Comparison of ENCODE assay signal across 1 cellular context in the genomic region with DNA sequence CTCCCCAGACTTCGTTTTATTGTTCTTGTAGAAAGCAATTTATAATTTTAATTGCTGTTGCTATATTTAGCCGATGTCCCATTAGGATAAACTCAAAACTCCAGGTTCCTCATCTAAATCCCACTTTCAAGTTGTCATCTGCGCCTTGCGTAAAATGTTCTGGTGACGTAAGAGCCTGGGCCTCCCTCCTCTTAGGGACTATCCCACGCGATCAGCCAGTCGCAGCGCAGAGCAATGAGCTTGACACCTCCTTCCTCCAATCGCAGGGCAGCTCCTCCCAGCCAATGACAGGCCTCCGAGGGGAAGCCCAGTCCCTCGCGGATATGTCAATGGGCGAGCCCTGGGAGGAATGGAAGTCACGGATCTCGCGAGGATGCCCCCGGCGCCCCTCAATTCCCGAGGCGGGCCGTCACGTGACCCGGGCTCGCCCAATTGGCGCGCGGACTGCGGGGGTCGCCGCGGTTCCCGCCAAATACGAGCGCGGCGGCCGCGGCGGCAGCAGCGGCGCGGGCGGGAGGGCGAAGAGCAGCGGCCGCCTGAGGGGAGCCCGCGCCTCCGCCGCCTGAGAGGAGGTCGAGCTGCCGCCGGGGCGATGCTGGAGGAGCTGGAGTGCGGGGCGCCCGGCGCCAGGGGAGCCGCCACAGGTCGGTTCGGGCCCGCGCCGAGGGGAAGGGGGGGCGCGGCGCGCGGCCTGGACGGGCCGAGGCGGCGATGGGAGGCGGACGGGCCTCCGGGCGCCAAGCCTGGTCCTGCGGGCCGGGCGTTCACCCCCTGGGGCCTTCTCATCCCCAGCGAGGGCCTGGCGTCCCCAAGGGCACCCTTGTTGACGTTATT.
TF ChIP-seq lines count a peak whose summit lies in the region.

A gene with protein sequence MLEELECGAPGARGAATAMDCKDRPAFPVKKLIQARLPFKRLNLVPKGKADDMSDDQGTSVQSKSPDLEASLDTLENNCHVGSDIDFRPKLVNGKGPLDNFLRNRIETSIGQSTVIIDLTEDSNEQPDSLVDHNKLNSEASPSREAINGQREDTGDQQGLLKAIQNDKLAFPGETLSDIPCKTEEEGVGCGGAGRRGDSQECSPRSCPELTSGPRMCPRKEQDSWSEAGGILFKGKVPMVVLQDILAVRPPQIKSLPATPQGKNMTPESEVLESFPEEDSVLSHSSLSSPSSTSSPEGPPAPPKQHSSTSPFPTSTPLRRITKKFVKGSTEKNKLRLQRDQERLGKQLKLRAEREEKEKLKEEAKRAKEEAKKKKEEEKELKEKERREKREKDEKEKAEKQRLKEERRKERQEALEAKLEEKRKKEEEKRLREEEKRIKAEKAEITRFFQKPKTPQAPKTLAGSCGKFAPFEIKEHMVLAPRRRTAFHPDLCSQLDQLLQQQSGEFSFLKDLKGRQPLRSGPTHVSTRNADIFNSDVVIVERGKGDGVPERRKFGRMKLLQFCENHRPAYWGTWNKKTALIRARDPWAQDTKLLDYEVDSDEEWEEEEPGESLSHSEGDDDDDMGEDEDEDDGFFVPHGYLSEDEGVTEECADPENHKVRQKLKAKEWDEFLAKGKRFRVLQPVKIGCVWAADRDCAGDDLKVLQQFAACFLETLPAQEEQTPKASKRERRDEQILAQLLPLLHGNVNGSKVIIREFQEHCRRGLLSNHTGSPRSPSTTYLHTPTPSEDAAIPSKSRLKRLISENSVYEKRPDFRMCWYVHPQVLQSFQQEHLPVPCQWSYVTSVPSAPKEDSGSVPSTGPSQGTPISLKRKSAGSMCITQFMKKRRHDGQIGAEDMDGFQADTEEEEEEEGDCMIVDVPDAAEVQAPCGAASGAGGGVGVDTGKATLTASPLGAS (plus strand): TSS at position 470 of the 834 bp plus-strand sequence. CDS start 123 bp downstream, at position 593.

TF ChIP-seq in K562, 482 proteins besides CTCF, POLR2A, EP300 and RAD21 (continued from another document and continues in another):
- TF ChIP-seq, protein P1, sequence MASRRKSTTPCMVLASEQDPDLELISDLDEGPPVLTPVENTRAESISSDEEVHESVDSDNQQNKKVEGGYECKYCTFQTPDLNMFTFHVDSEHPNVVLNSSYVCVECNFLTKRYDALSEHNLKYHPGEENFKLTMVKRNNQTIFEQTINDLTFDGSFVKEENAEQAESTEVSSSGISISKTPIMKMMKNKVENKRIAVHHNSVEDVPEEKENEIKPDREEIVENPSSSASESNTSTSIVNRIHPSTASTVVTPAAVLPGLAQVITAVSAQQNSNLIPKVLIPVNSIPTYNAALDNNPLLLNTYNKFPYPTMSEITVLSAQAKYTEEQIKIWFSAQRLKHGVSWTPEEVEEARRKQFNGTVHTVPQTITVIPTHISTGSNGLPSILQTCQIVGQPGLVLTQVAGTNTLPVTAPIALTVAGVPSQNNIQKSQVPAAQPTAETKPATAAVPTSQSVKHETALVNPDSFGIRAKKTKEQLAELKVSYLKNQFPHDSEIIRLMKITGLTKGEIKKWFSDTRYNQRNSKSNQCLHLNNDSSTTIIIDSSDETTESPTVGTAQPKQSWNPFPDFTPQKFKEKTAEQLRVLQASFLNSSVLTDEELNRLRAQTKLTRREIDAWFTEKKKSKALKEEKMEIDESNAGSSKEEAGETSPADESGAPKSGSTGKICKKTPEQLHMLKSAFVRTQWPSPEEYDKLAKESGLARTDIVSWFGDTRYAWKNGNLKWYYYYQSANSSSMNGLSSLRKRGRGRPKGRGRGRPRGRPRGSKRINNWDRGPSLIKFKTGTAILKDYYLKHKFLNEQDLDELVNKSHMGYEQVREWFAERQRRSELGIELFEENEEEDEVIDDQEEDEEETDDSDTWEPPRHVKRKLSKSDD (conservative IDR thresholded peaks at IDR 0.05; ENCODE audit: low read length), result peak; percentile 98
- TF ChIP-seq LCOR (CRISPR knock-in tag; IDR thresholded peaks at IDR 0.05), result peak; percentile 56; the same call in 1 of the 2 replicates
- no peak for TF ChIP-seq ZNF584 (CRISPR knock-in tag; IDR thresholded peaks at IDR 0.05; ENCODE audit: low read depth)
- no peak for TF ChIP-seq HEY1 (CRISPR knock-in tag; IDR thresholded peaks at IDR 0.05; ENCODE audit: borderline replicate concordance)
- no peak for TF ChIP-seq RCOR1 (IDR thresholded peaks at IDR 0.05; ENCODE audit: borderline replicate concordance in 1 of 2, low read depth in 2 of 2, low read length in 2 of 2)
- peak; percentile 81; the same call in 1 of the 2 replicates for TF ChIP-seq JUND (IDR thresholded peaks at IDR 0.05; ENCODE audit: borderline replicate concordance, low read depth, low read length)
- peak; percentile 71; the same call in 1 of the 3 replicates for TF ChIP-seq JUND (tag; IDR thresholded peaks at IDR 0.05; ENCODE audit: borderline replicate concordance, low read depth, low read length)
- TF ChIP-seq, protein P2, sequence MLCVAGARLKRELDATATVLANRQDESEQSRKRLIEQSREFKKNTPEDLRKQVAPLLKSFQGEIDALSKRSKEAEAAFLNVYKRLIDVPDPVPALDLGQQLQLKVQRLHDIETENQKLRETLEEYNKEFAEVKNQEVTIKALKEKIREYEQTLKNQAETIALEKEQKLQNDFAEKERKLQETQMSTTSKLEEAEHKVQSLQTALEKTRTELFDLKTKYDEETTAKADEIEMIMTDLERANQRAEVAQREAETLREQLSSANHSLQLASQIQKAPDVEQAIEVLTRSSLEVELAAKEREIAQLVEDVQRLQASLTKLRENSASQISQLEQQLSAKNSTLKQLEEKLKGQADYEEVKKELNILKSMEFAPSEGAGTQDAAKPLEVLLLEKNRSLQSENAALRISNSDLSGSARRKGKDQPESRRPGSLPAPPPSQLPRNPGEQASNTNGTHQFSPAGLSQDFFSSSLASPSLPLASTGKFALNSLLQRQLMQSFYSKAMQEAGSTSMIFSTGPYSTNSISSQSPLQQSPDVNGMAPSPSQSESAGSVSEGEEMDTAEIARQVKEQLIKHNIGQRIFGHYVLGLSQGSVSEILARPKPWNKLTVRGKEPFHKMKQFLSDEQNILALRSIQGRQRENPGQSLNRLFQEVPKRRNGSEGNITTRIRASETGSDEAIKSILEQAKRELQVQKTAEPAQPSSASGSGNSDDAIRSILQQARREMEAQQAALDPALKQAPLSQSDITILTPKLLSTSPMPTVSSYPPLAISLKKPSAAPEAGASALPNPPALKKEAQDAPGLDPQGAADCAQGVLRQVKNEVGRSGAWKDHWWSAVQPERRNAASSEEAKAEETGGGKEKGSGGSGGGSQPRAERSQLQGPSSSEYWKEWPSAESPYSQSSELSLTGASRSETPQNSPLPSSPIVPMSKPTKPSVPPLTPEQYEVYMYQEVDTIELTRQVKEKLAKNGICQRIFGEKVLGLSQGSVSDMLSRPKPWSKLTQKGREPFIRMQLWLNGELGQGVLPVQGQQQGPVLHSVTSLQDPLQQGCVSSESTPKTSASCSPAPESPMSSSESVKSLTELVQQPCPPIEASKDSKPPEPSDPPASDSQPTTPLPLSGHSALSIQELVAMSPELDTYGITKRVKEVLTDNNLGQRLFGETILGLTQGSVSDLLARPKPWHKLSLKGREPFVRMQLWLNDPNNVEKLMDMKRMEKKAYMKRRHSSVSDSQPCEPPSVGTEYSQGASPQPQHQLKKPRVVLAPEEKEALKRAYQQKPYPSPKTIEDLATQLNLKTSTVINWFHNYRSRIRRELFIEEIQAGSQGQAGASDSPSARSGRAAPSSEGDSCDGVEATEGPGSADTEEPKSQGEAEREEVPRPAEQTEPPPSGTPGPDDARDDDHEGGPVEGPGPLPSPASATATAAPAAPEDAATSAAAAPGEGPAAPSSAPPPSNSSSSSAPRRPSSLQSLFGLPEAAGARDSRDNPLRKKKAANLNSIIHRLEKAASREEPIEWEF (CRISPR knock-in tag; IDR thresholded peaks at IDR 0.05), result no peak
- peak in 1 of 2 experiments; percentile 4; a peak in 2 of 4 replicates for TF ChIP-seq SIN3A (IDR thresholded peaks at IDR 0.05; ENCODE audit: borderline replicate concordance in 2 of 2, control insufficient read depth in 1 of 2, low read depth in 2 of 2, low read length in 2 of 2)
- TF ChIP-seq FOXK2 (conservative IDR thresholded peaks at IDR 0.05 in 1 of 2, IDR thresholded peaks at IDR 0.05 in 1 of 2; ENCODE audit: low read depth in 2 of 2), result peak; percentile 62 to 72; a peak in 3 of 4 replicates
- TF ChIP-seq, protein P3, sequence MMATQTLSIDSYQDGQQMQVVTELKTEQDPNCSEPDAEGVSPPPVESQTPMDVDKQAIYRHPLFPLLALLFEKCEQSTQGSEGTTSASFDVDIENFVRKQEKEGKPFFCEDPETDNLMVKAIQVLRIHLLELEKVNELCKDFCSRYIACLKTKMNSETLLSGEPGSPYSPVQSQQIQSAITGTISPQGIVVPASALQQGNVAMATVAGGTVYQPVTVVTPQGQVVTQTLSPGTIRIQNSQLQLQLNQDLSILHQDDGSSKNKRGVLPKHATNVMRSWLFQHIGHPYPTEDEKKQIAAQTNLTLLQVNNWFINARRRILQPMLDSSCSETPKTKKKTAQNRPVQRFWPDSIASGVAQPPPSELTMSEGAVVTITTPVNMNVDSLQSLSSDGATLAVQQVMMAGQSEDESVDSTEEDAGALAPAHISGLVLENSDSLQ (IDR thresholded peaks at IDR 0.05), result peak; percentile 99
- peak; percentile 53 for TF ChIP-seq POLR2B (IDR thresholded peaks at IDR 0.05; ENCODE audit: low read depth, partially characterized antibody)
- no peak for TF ChIP-seq ZZZ3 (IDR thresholded peaks at IDR 0.05)
- no peak for TF ChIP-seq TFAM (CRISPR knock-in tag; conservative IDR thresholded peaks at IDR 0.05)
- TF ChIP-seq MTA3 (IDR thresholded peaks at IDR 0.05; ENCODE audit: borderline replicate concordance), result peak; percentile 75
- TF ChIP-seq, protein P4, sequence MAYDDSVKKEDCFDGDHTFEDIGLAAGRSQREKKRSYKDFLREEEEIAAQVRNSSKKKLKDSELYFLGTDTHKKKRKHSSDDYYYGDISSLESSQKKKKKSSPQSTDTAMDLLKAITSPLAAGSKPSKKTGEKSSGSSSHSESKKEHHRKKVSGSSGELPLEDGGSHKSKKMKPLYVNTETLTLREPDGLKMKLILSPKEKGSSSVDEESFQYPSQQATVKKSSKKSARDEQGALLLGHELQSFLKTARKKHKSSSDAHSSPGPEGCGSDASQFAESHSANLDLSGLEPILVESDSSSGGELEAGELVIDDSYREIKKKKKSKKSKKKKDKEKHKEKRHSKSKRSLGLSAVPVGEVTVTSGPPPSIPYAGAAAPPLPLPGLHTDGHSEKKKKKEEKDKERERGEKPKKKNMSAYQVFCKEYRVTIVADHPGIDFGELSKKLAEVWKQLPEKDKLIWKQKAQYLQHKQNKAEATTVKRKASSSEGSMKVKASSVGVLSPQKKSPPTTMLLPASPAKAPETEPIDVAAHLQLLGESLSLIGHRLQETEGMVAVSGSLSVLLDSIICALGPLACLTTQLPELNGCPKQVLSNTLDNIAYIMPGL (CRISPR knock-in tag; IDR thresholded peaks at IDR 0.05), result peak; percentile 88; the same call in 1 of the 2 replicates
- TF ChIP-seq ILF3 (IDR thresholded peaks at IDR 0.05; ENCODE audit: borderline replicate concordance), result peak; percentile 90; the same call in 1 of the 2 replicates
- TF ChIP-seq, protein P5, sequence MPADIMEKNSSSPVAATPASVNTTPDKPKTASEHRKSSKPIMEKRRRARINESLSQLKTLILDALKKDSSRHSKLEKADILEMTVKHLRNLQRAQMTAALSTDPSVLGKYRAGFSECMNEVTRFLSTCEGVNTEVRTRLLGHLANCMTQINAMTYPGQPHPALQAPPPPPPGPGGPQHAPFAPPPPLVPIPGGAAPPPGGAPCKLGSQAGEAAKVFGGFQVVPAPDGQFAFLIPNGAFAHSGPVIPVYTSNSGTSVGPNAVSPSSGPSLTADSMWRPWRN (IDR thresholded peaks at IDR 0.05; ENCODE audit: low read depth), result no peak
- peak; percentile 88 for TF ChIP-seq BHLHE40 (IDR thresholded peaks at IDR 0.05; ENCODE audit: low read length)
- peak; percentile 83; the same call in 1 of the 2 replicates for TF ChIP-seq SIN3B (IDR thresholded peaks at IDR 0.05; ENCODE audit: low read depth)
- TF ChIP-seq EGR1 (conservative IDR thresholded peaks at IDR 0.05), result 0 out of 2 replicates have a peak, but pooled peaks have one; percentile 40
- peak; percentile 83; the same call in 1 of the 2 replicates for TF ChIP-seq GTF2E2 (tag; IDR thresholded peaks at IDR 0.05)
- TF ChIP-seq, protein P6, sequence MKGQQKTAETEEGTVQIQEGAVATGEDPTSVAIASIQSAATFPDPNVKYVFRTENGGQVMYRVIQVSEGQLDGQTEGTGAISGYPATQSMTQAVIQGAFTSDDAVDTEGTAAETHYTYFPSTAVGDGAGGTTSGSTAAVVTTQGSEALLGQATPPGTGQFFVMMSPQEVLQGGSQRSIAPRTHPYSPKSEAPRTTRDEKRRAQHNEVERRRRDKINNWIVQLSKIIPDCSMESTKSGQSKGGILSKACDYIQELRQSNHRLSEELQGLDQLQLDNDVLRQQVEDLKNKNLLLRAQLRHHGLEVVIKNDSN (CRISPR knock-in tag; IDR thresholded peaks at IDR 0.05), result peak; percentile 97
- no peak for TF ChIP-seq SMAD1 (IDR thresholded peaks at IDR 0.05; ENCODE audit: low read depth, low read length, partially characterized antibody)
- TF ChIP-seq NEUROD1 (IDR thresholded peaks at IDR 0.05; ENCODE audit: borderline replicate concordance, low read depth, low read length, partially characterized antibody), result peak; percentile 94
- no peak for TF ChIP-seq ZNF57 (CRISPR knock-in tag; IDR thresholded peaks at IDR 0.05)
- TF ChIP-seq KLF1 (tag; IDR thresholded peaks at IDR 0.05), result peak; percentile 55; the same call in 1 of the 2 replicates
- TF ChIP-seq, protein P7, sequence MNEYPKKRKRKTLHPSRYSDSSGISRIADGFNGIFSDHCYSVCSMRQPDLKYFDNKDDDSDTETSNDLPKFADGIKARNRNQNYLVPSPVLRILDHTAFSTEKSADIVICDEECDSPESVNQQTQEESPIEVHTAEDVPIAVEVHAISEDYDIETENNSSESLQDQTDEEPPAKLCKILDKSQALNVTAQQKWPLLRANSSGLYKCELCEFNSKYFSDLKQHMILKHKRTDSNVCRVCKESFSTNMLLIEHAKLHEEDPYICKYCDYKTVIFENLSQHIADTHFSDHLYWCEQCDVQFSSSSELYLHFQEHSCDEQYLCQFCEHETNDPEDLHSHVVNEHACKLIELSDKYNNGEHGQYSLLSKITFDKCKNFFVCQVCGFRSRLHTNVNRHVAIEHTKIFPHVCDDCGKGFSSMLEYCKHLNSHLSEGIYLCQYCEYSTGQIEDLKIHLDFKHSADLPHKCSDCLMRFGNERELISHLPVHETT (CRISPR knock-in tag; conservative IDR thresholded peaks at IDR 0.05 in 1 of 2, IDR thresholded peaks at IDR 0.05 in 1 of 2), result peak in 1 of 2 experiments; percentile 81; a peak in 2 of 4 replicates
- TF ChIP-seq, protein P8, sequence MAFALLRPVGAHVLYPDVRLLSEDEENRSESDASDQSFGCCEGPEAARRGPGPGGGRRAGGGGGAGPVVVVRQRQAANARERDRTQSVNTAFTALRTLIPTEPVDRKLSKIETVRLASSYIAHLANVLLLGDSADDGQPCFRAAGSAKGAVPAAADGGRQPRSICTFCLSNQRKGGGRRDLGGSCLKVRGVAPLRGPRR (CRISPR knock-in tag; IDR thresholded peaks at IDR 0.05), result no peak
- TF ChIP-seq MBD2 (IDR thresholded peaks at IDR 0.05; ENCODE audit: borderline replicate concordance, low read depth), result peak; percentile 96
- TF ChIP-seq TEAD4 (IDR thresholded peaks at IDR 0.05; ENCODE audit: low read length), result no peak
- TF ChIP-seq TEAD4 (CRISPR knock-in tag; IDR thresholded peaks at IDR 0.05; ENCODE audit: borderline replicate concordance), result 0 out of 2 replicates have a peak, but pooled peaks have one; percentile 20
- peak; percentile 35; the same call in 1 of the 2 replicates for TF ChIP-seq EP400 (IDR thresholded peaks at IDR 0.05)
- TF ChIP-seq, protein P9, sequence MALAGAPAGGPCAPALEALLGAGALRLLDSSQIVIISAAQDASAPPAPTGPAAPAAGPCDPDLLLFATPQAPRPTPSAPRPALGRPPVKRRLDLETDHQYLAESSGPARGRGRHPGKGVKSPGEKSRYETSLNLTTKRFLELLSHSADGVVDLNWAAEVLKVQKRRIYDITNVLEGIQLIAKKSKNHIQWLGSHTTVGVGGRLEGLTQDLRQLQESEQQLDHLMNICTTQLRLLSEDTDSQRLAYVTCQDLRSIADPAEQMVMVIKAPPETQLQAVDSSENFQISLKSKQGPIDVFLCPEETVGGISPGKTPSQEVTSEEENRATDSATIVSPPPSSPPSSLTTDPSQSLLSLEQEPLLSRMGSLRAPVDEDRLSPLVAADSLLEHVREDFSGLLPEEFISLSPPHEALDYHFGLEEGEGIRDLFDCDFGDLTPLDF (CRISPR knock-in tag; IDR thresholded peaks at IDR 0.05), result peak; percentile 98
